ENCODE assay signal across 21 cellular contexts in genomic region chr5:107853031-107853430, GRCh38.
"Had no signal": no experiment of that assay in that cellular context is flagged by ENCODE, and none has a peak within 500 bp of the region (broad histone marks: within the 10 kb centered on the region; RNA-seq: fewer than 3 reads in every experiment).

No MANE protein-coding gene starts in this region.

- H3K36me3 ChIP-seq: adrenal gland, breast epithelium had no signal

- H3K27me3 ChIP-seq: adrenal gland, body of pancreas, breast epithelium had no signal

- H3K9me3 ChIP-seq: adrenal gland, body of pancreas, breast epithelium had no signal

- DNase-seq: activated CD4-positive, alpha-beta memory T cell treated with anti-CD3 and anti-CD28 coated beads for 36 hours; activated CD4-positive, alpha-beta T cell treated with anti-CD3 and anti-CD28 coated beads, Interleukin-2, amount 10 ng/mL, durations not matched to agents 7 days and 5 days; activated CD8-positive, alpha-beta memory T cell treated with anti-CD3 and anti-CD28 coated beads, Interleukin-2, amount 50 U/mL, for 4 hours; activated gamma-delta T cell treated with Interleukin-2 at 50 U/mL for 16 hours; activated naive CD4-positive, alpha-beta T cell treated with anti-CD3 and anti-CD28 coated beads for 36 hours; activated T-cell treated with anti-CD3 and anti-CD28 coated beads for 4 hours; activated T-cell treated with anti-CD3 and anti-CD28 coated beads, Interleukin-2, amount 50 U/mL, for 4 hours; adrenal gland; body of pancreas; NCI-H1092; NCI-H1436 treated with DMSO at 0.1 percent for 48 hours; NCI-H1694 treated with DMSO at 0.1 percent for 48 hours; NCI-H2029; NCI-H345; NK-92 treated with Interleukin-12 subunit alpha and Interleukin-12 subunit beta, amount 100 ng/mL, for 24 hours; PC-3; Right ventricle myocardium superior; T1000 had no signal

- H3K4me1 ChIP-seq: adrenal gland, body of pancreas, breast epithelium had no signal

- H3K4me3 ChIP-seq: adrenal gland, body of pancreas, breast epithelium, K562, SK-N-MC had no signal

- H3K27ac ChIP-seq: adrenal gland, body of pancreas, breast epithelium, SK-N-MC had no signal
